ENCODE assay signal across 10 cellular contexts in genomic region chr10:119237722-119238436, GRCh38. TPM values are rescaled to one million over a fixed set of nuclear protein-coding genes. Genes with fewer than 3 reads are reported as not detected.
A peak's percentile ranks its signal among the peaks of the same experiment; 100 is the strongest.
DNase-seq lines count a peak whose midpoint lies in the region; ATAC-seq and TF ChIP-seq lines count a peak whose summit lies in the region.
"Had no signal": no experiment of that assay in that cellular context is flagged by ENCODE, and none has a peak within 500 bp of the region (broad histone marks: within the 10 kb centered on the region; RNA-seq: fewer than 3 reads in every experiment).

No MANE protein-coding gene starts in this region.

- H3K4me1 ChIP-seq in Caco-2 = peaks cover 41% of the 10 kb centered on the region
- peaks cover 0 to 50% (median 2%) of the 10 kb centered on the region in 4 donors for H3K4me1 ChIP-seq in Peyer's patch
- peaks cover 27% of the 10 kb centered on the region for H3K4me1 ChIP-seq in fibroblast of lung (ENCODE audit: control insufficient read depth, extremely low read depth, insufficient read depth, low read length)
- peaks cover 70% of the 10 kb centered on the region for H3K4me1 ChIP-seq in parathyroid adenoma

- H3K27ac ChIP-seq in Peyer's patch (peak overlapping the region in 3 of 4 donors; percentile 32 to 70 (median 46)), fibroblast of lung (ENCODE audit: insufficient read depth, low read length) (peak overlapping the region; percentile 54), parathyroid adenoma (peak overlapping the region; percentile 66)

- H3K27me3 ChIP-seq in Caco-2 (replicated peaks; ENCODE audit: control insufficient read depth, insufficient read depth, low read length) = no peaks in the 10 kb centered on the region
- no peaks in the 10 kb centered on the region for H3K27me3 ChIP-seq in Peyer's patch
- no peaks in the 10 kb centered on the region for H3K27me3 ChIP-seq in fibroblast of lung (ENCODE audit: control insufficient read depth, insufficient read depth, low read length)
- H3K27me3 ChIP-seq in parathyroid adenoma (ENCODE audit: control insufficient read depth, insufficient read depth, low read length) = no peaks in the 10 kb centered on the region

- no peak for TF ChIP-seq CTCF in Caco-2 (IDR thresholded peaks at IDR 0.05; ENCODE audit: insufficient read depth in 1 of 2, low read depth in 1 of 2, low read length in 1 of 2, severe bottlenecking in 1 of 2, unreplicated experiment in 1 of 2)
- TF ChIP-seq CTCF in Peyer's patch (IDR thresholded peaks at IDR 0.05) = no peak
- no peak for TF ChIP-seq CTCF in fibroblast of lung (conservative IDR thresholded peaks at IDR 0.05 in 1 of 2, IDR thresholded peaks at IDR 0.05 in 1 of 2; ENCODE audit: low read depth in 1 of 2, low read length in 2 of 2)
- no peak for TF ChIP-seq CTCF in parathyroid adenoma (IDR thresholded peaks at IDR 0.05)

- CTCF ChIA-PET in Caco-2 (lab: Charles Lee) = no interaction called here

- H3K9me3 Mint-ChIP-seq in Caco-2 (ENCODE audit: unreplicated experiment) = peaks cover 1% of the 10 kb centered on the region

- H3K79me2 ChIP-seq in fibroblast of lung (ENCODE audit: control insufficient read depth, insufficient read depth, low read length) (peaks cover 71% of the 10 kb centered on the region), parathyroid adenoma (peaks cover 77% of the 10 kb centered on the region)

- DNase-seq in Caco-2 = no peak
- no peak for DNase-seq in Peyer's patch
- no peak for DNase-seq in fibroblast of lung (ENCODE audit: low read depth in 2 of 2)
- no peak for DNase-seq in DMS79 (lab: John Stamatoyannopoulos, UW)
- DNase-seq in ecto neural progenitor cell (ENCODE audit: low spot score) = no peak
- DNase-seq in activated T-cell treated with anti-CD3 and anti-CD28 coated beads for 4 hours = no peak
- DNase-seq: left colon, NCI-H2029 treated with DMSO at 0.1 percent for 48 hours had no signal

- no peak for TF ChIP-seq POLR2A in Peyer's patch (IDR thresholded peaks at IDR 0.05)

- H3K36me3 ChIP-seq in Caco-2 (ENCODE audit: control insufficient read depth, insufficient read depth, low read length) = no peaks in the 10 kb centered on the region
- H3K36me3 ChIP-seq in Peyer's patch = no peaks in the 10 kb centered on the region
- no peaks in the 10 kb centered on the region for H3K36me3 ChIP-seq in fibroblast of lung (ENCODE audit: control insufficient read depth, insufficient read depth, low read length)
- no peaks in the 10 kb centered on the region for H3K36me3 ChIP-seq in parathyroid adenoma (ENCODE audit: control insufficient read depth, insufficient read depth, low read length)

- intact Hi-C loops in Caco-2 (cut with micrococcal nuclease; ENCODE audit: unreplicated experiment) = no loop called here

- no peak for ATAC-seq in HG03095 (IDR thresholded peaks at IDR 0.05; ENCODE audit: unreplicated experiment)
- ATAC-seq: left colon had no signal

- peaks cover 36% of the 10 kb centered on the region for H3K4me1 Mint-ChIP-seq in Caco-2 (ENCODE audit: low read depth, unreplicated experiment)

- H3K9ac ChIP-seq in fibroblast of lung (ENCODE audit: insufficient read depth, low read length) = no peak overlapping the region
- no peak overlapping the region for H3K9ac ChIP-seq in parathyroid adenoma

- no peaks in the 10 kb centered on the region for H4K20me1 ChIP-seq in fibroblast of lung (ENCODE audit: control insufficient read depth, extremely low read depth, insufficient read depth, low read length)

- H2AFZ ChIP-seq in fibroblast of lung (ENCODE audit: low read length) (no peak overlapping the region), parathyroid adenoma (no peak overlapping the region)

- H3K36me3 Mint-ChIP-seq in Caco-2 (ENCODE audit: insufficient read depth, unreplicated experiment) = no peaks in the 10 kb centered on the region

- H3K4me2 ChIP-seq in fibroblast of lung (ENCODE audit: extremely low read depth, insufficient read depth, low read length) (peak overlapping the region; percentile 4), parathyroid adenoma (ENCODE audit: low read length) (no peak overlapping the region)

- H3K9me3 ChIP-seq in Caco-2 = no peaks in the 10 kb centered on the region
- H3K9me3 ChIP-seq in Peyer's patch = no peaks in the 10 kb centered on the region
- H3K9me3 ChIP-seq in fibroblast of lung (ENCODE audit: control insufficient read depth, insufficient read depth, low read depth, low read length) = no peaks in the 10 kb centered on the region
- no peaks in the 10 kb centered on the region for H3K9me3 ChIP-seq in parathyroid adenoma (ENCODE audit: control insufficient read depth, low read length)

- H3K4me3 Mint-ChIP-seq in Caco-2 (ENCODE audit: unreplicated experiment) = no peak overlapping the region

- H3K27ac Mint-ChIP-seq in Caco-2 (ENCODE audit: unreplicated experiment) = peak overlapping the region; percentile 18

- H3K4me3 ChIP-seq in Caco-2 (ENCODE audit: low read depth, low read length) = no peak overlapping the region
- no peak overlapping the region for H3K4me3 ChIP-seq in Peyer's patch
- H3K4me3 ChIP-seq in fibroblast of lung (replicated peaks in 1 of 4; ENCODE audit: control extremely low read depth in 1 of 4, insufficient read depth in 1 of 4, low read depth in 3 of 4, low read length in 4 of 4) = no peak overlapping the region
- no peak overlapping the region for H3K4me3 ChIP-seq in parathyroid adenoma (ENCODE audit: low read depth, low read length)

- BruUV-seq in Caco-2 (replicated peaks; lab: Mats Ljungman, UMichigan) = no TSS peak

- no peaks in the 10 kb centered on the region for H3K27me3 Mint-ChIP-seq in Caco-2 (ENCODE audit: insufficient read depth, unreplicated experiment)

- POLR2A ChIA-PET in Caco-2 (lab: Charles Lee) = no interaction called here

RNA-seq across cellular contexts. Expression of gene GRK5, which starts 30.5 kb away (rescaled TPM):
- total RNA-seq in Caco-2 (2022) (7.7 and 8.9 TPM in 2 replicates), Peyer's patch (10 to 100 TPM in 3 of 4 donors, 1 to 10 TPM in 1; 10.0 to 61.9 (median 18.1) TPM), fibroblast of lung (19.0 and 24.1 TPM in 2 replicates)
- 26.9 and 90.3 TPM in 2 replicates for polyA plus RNA-seq in fibroblast of lung
- polyA plus RNA-seq in fibroblast of lung (2012) = 30.0 and 94.7 TPM in 2 replicates
- polyA minus RNA-seq in fibroblast of lung (ENCODE audit: low replicate concordance) = 28.8 and 64.8 TPM in 2 replicates

RNA-seq across cellular contexts. Expression of gene PRDX3, which starts 59.3 kb away (rescaled TPM):
- total RNA-seq in Caco-2 (2022) (213 and 216 TPM in 2 replicates), Peyer's patch (100 to 1,000 TPM in 2 of 4 donors, 10 to 100 TPM in 2; 76.2 to 138 (median 107) TPM), fibroblast of lung (144 and 287 TPM in 2 replicates)
- 303 and 333 TPM in 2 replicates for polyA plus RNA-seq in fibroblast of lung
- polyA plus RNA-seq in fibroblast of lung (2012) = 166 and 194 TPM in 2 replicates
- 141 and 268 TPM in 2 replicates for polyA minus RNA-seq in fibroblast of lung (ENCODE audit: low replicate concordance)
